ENCODE assay signal across 8 cellular contexts in genomic region chrX:115561605-115562491, GRCh38. TPM values are rescaled to one million over a fixed set of nuclear protein-coding genes. Genes with fewer than 3 reads are reported as not detected.
A peak's percentile ranks its signal among the peaks of the same experiment; 100 is the strongest.
DNase-seq lines count a peak whose midpoint lies in the region; ATAC-seq, FAIRE-seq and TF ChIP-seq lines count a peak whose summit lies in the region.

No MANE protein-coding gene starts in this region.

- no peaks in the 10 kb centered on the region for H3K9me1 ChIP-seq in endothelial cell of umbilical vein (replicated peaks; ENCODE audit: control insufficient read depth, extremely low read depth, insufficient read depth, low read length)

- peak overlapping the region; percentile 96 for H3K9ac ChIP-seq in endothelial cell of umbilical vein (replicated peaks; ENCODE audit: extremely low read depth, insufficient read depth, low read length)

- peaks cover 38% of the 10 kb centered on the region for H3K4me1 ChIP-seq in endothelial cell of umbilical vein (ENCODE audit: control insufficient read depth, extremely low read depth, insufficient read depth, low read length)
- H3K4me1 ChIP-seq in mesodermal cell (ENCODE audit: control insufficient read depth, insufficient read depth, low read length, poor library complexity, severe bottlenecking) = peaks cover 3% of the 10 kb centered on the region

- TSS peak; percentile 62 for BruUV-seq in endothelial cell of umbilical vein (replicated peaks; lab: Mats Ljungman, UMichigan)

- H4K20me1 ChIP-seq in endothelial cell of umbilical vein (replicated peaks; ENCODE audit: control insufficient read depth, extremely low read depth, insufficient read depth, low read length) = no peaks in the 10 kb centered on the region

- H3K79me2 ChIP-seq in endothelial cell of umbilical vein (ENCODE audit: control insufficient read depth, insufficient read depth, low read length) = peaks cover 54% of the 10 kb centered on the region

- peak; percentile 37 for ATAC-seq in HG03520 (IDR thresholded peaks at IDR 0.05; ENCODE audit: unreplicated experiment)

- H3K9me3 ChIP-seq in endothelial cell of umbilical vein (replicated peaks; ENCODE audit: control insufficient read depth, insufficient read depth, low read length) (no peaks in the 10 kb centered on the region), mesodermal cell (ENCODE audit: control insufficient read depth, low read length) (no peaks in the 10 kb centered on the region)

- peak overlapping the region; percentile 60 to 89 (median 77) for H3K4me3 ChIP-seq in endothelial cell of umbilical vein (replicated peaks in 1 of 3; ENCODE audit: insufficient read depth in 1 of 3, low read depth in 1 of 3, low read length in 3 of 3)
- H3K4me3 ChIP-seq in mesodermal cell (ENCODE audit: extremely low read depth, insufficient read depth, low read length, poor library complexity, severe bottlenecking) = peak overlapping the region; percentile 63

- CTCF ChIA-PET in RWPE1 (lab: Yijun Ruan, JAX) (no interaction called here), endothelial cell of umbilical vein (lab: Charles Lee) (interaction anchor here (1.0 to 3.8 kb wide), 7 partner anchors 10 to 231 kb away, joined by 3 to 23 read pairs (median 5); no protein-coding TSS in a partner anchor)

- no peak for TF ChIP-seq POLR2A in endothelial cell of umbilical vein (IDR thresholded peaks at IDR 0.05; ENCODE audit: low read depth, low read length)

- POLR2A ChIA-PET in RWPE1 (lab: Yijun Ruan, JAX; ENCODE audit: low non-redundant PET) (no interaction called here), endothelial cell of umbilical vein (lab: Charles Lee) (interaction anchor here (0.9 to 1.7 kb wide), 4 partner anchors 32 to 234 kb away, joined by 4 to 5 read pairs (median 4); no protein-coding TSS in a partner anchor)

- no peak overlapping the region for H2AFZ ChIP-seq in endothelial cell of umbilical vein (ENCODE audit: low read depth, low read length)

- dilution Hi-C loops in endothelial cell of umbilical vein (cut with MboI; ENCODE audit: extremely low pct_ligation_motif_present, low sequenced_read_pairs) = no loop called here

- H3K36me3 ChIP-seq in endothelial cell of umbilical vein (ENCODE audit: control insufficient read depth in 2 of 2, extremely low read depth in 1 of 2, insufficient read depth in 2 of 2, low read length in 2 of 2) (no peaks in the 10 kb centered on the region), mesodermal cell (ENCODE audit: control insufficient read depth, insufficient read depth, low read length) (no peaks in the 10 kb centered on the region)

- 0% methylated on average over 9 of the region's 56 CpGs; no CpG with 5 or more reads in 1 of the 2 experiments for WGBS in mesodermal cell (ENCODE audit: insufficient coverage in 2 of 2), 2 experiments

- H3K27ac ChIP-seq in RWPE1 (peak overlapping the region; percentile 96), endothelial cell of umbilical vein (ENCODE audit: insufficient read depth, low read depth, low read length) (peak overlapping the region; percentile 94), mesodermal cell (ENCODE audit: low read depth, low read length, severe bottlenecking) (peak overlapping the region; percentile 81)

- H3K4me2 ChIP-seq in endothelial cell of umbilical vein (ENCODE audit: insufficient read depth, low read length) = peak overlapping the region; percentile 87

- intact Hi-C loops in endothelial cell of umbilical vein (cut with micrococcal nuclease) = loop anchor here (1.0 to 5.0 kb wide), 8 partner anchors 25 to 231 kb away; no protein-coding TSS in a partner anchor

- peak; percentile 54 for DNase-seq in activated effector memory CD4-positive, alpha-beta T cell treated with anti-CD3 and anti-CD28 coated beads, Interleukin-2, amount 50 U/mL, for 16 hours
- no peak for DNase-seq in activated effector memory CD4-positive, alpha-beta T cell treated with Interleukin-2 at 50 U/mL for 16 hours
- DNase-seq in RWPE1 (ENCODE audit: low spot score) = peak; percentile 32
- peak; percentile 52 for DNase-seq in endothelial cell of umbilical vein (ENCODE audit: low read depth, low spot score)
- peak; percentile 54 for DNase-seq in ureter (ENCODE audit: low spot score)
- DNase-seq in activated CD8-positive, alpha-beta memory T cell treated with anti-CD3 and anti-CD28 coated beads for 24 hours = no peak

- no peaks in the 10 kb centered on the region for H3K27me3 ChIP-seq in endothelial cell of umbilical vein (ENCODE audit: control insufficient read depth in 2 of 2, insufficient read depth in 2 of 2, low read length in 2 of 2)

- peak; percentile 44 for FAIRE-seq in endothelial cell of umbilical vein (lab: Jason Lieb, UNC)

- TF ChIP-seq CTCF in RWPE1 (conservative IDR thresholded peaks at IDR 0.05; ENCODE audit: low read depth) (no peak), endothelial cell of umbilical vein (IDR thresholded peaks at IDR 0.05; ENCODE audit: extremely low read depth in 1 of 2, insufficient read depth in 1 of 2, low read depth in 1 of 2, low read length in 2 of 2) (peak in 1 of 2 donors; percentile 6)

TF ChIP-seq in endothelial cell of umbilical vein, 7 proteins besides CTCF, POLR2A, EP300 and RAD21:
- TF ChIP-seq EZH2 (IDR thresholded peaks at IDR 0.05; ENCODE audit: borderline replicate concordance, low read depth, low read length, severe bottlenecking) (no peak), POLR2AphosphoS5 (IDR thresholded peaks at IDR 0.05; ENCODE audit: insufficient read depth, low read depth, low read length) (no peak), GATA2 (IDR thresholded peaks at IDR 0.05; ENCODE audit: insufficient read depth, insufficient read length, low read depth, low read length) (no peak), MYC (IDR thresholded peaks at IDR 0.05; ENCODE audit: low read depth, low read length) (no peak), FOS (IDR thresholded peaks at IDR 0.05; ENCODE audit: borderline replicate concordance, insufficient read depth, low read length) (no peak)
TF ChIP-seq in endothelial cell of umbilical vein: peak in this region for 0.

RNA-seq across cellular contexts. Expression of gene PLS3, which starts 0.9 kb away (rescaled TPM):
- total RNA-seq in endothelial cell of umbilical vein (305 and 329 TPM in 2 replicates), ureter (119 TPM)
- polyA plus RNA-seq in endothelial cell of umbilical vein = 85.0 and 120 TPM in 2 replicates
- 172 and 187 TPM in 2 replicates for polyA plus RNA-seq in endothelial cell of umbilical vein (2011; cell fraction: cytosol; rRNA removed)
- polyA plus RNA-seq in endothelial cell of umbilical vein (2011; cell fraction: nucleus; rRNA removed) = 156 and 211 TPM in 2 replicates
- polyA plus RNA-seq in endothelial cell of umbilical vein (2012) = 277 and 383 TPM in 2 replicates
- polyA minus RNA-seq in endothelial cell of umbilical vein = 147 and 150 TPM in 2 replicates
- polyA minus RNA-seq in endothelial cell of umbilical vein (2011; cell fraction: cytosol; rRNA and poly(A)+ RNA removed) = 63.9 TPM
- 76.7 and 125 TPM in 2 replicates for polyA minus RNA-seq in endothelial cell of umbilical vein (2011; cell fraction: nucleus; rRNA and poly(A)+ RNA removed)
- polyA plus RNA-seq in mesodermal cell (2013, experiment 1 of 2) = 186 TPM
- 173 TPM for polyA plus RNA-seq in mesodermal cell (2013, experiment 2 of 2)

Comparison
In these comparisons a context has a peak if more than half of its experiments do, and no peak if none do; other contexts are left out.
1. DNase-seq: peak in activated effector memory CD4-positive, alpha-beta T cell treated with anti-CD3 and anti-CD28 coated beads, Interleukin-2, amount 50 U/mL, for 16 hours (single experiment), RWPE1 (single experiment), endothelial cell of umbilical vein (single experiment) and ureter (single experiment); none in activated effector memory CD4-positive, alpha-beta T cell treated with Interleukin-2 at 50 U/mL for 16 hours (single experiment) and activated CD8-positive, alpha-beta memory T cell treated with anti-CD3 and anti-CD28 coated beads for 24 hours (single experiment).
2. Peak in every context shown above with its lines, with median percentiles within 50 percentile points of each other: H3K27ac ChIP-seq.